10 cellular contexts compared by ENCODE assay signal in the genomic region with DNA sequence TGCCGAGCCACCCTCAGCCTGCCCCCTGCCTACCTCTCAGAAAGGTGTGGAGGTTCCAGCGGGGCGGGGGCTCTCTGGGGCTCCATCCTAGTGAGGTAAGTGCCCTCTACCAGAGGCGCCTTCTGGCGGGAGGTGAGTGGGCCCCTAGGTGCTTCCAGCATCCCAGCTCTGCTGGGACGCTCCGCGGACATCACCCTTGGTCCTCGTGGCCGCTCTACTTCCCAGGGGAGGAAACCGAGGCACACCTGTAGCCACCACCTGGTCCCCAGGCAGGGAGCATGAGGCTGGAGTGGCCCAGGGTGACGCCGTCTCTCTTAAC. TPM values are rescaled to one million over a fixed set of nuclear protein-coding genes. Genes with fewer than 3 reads are reported as not detected.
A peak's percentile ranks its signal among the peaks of the same experiment; 100 is the strongest.
DNase-seq lines count a peak whose midpoint lies in the region; ATAC-seq and TF ChIP-seq lines count a peak whose summit lies in the region.
"Had no signal": no experiment of that assay in that cellular context is flagged by ENCODE, and none has a peak within 500 bp of the region (broad histone marks: within the 10 kb centered on the region; RNA-seq: fewer than 3 reads in every experiment).

No MANE protein-coding gene starts in this region.

- CTCF ChIA-PET in RWPE1 (lab: Yijun Ruan, JAX): interaction anchor here (0.5 to 1.2 kb wide), 3 partner anchors 21 to 87 kb away, joined by 3 to 13 read pairs (median 8); no protein-coding TSS in a partner anchor

- DNase-seq in GM06990 (ENCODE audit: extremely low read depth, insufficient read length): no peak
- no peak for DNase-seq in RWPE1 (ENCODE audit: low spot score)
- DNase-seq in fibroblast of the aortic adventitia (ENCODE audit: low read depth): no peak
- DNase-seq in retinal pigment epithelial cell (ENCODE audit: low read depth): no peak
- no peak for DNase-seq in NCI-H1436 treated with DMSO at 0.1 percent for 48 hours (lab: John Stamatoyannopoulos, UW)
- no peak for DNase-seq in EL
- DNase-seq in GDM1 (lab: John Stamatoyannopoulos, UW): no peak
- DNase-seq: NCI-H1694 treated with DMSO at 0.1 percent for 48 hours; stimulated activated CD4-positive, alpha-beta T cell treated with anti-CD3 and anti-CD28 coated beads, Interleukin-4, amount 100 ng/mL, for 1 hour had no signal

- TF ChIP-seq CTCF in GM06990 (IDR thresholded peaks at IDR 0.05; ENCODE audit: insufficient read depth, low read length, poor library complexity, severe bottlenecking): no peak
- no peak for TF ChIP-seq CTCF in RWPE1 (conservative IDR thresholded peaks at IDR 0.05; ENCODE audit: low read depth)
- no peak for TF ChIP-seq CTCF in fibroblast of the aortic adventitia (IDR thresholded peaks at IDR 0.05; ENCODE audit: insufficient read depth, low read length)
- no peak for TF ChIP-seq CTCF in retinal pigment epithelial cell (conservative IDR thresholded peaks at IDR 0.05; ENCODE audit: low read depth, low read length)

- POLR2A ChIA-PET in RWPE1 (lab: Yijun Ruan, JAX; ENCODE audit: low non-redundant PET): interaction anchor here (0.8 kb wide), 1 partner anchor 56 kb away, joined by 3 read pairs; no protein-coding TSS in a partner anchor

- no peak for ATAC-seq in GM18517 (IDR thresholded peaks at IDR 0.05; ENCODE audit: unreplicated experiment)

- H3K4me3 ChIP-seq in GM06990 (replicated peaks; ENCODE audit: low read depth, low read length) (peak overlapping the region; percentile 91), fibroblast of the aortic adventitia (ENCODE audit: low read depth, low read length) (peak overlapping the region; percentile 85), retinal pigment epithelial cell (ENCODE audit: low read length) (peak overlapping the region; percentile 52)

- H3K27ac ChIP-seq in RWPE1: peak overlapping the region; percentile 89

- peaks cover 4% of the 10 kb centered on the region for H3K36me3 ChIP-seq in GM06990 (ENCODE audit: control insufficient read depth, insufficient read depth, low read length)

- no peaks in the 10 kb centered on the region for H3K27me3 ChIP-seq in GM06990 (replicated peaks; ENCODE audit: control insufficient read depth, insufficient read depth, low read length)

RNA-seq across cellular contexts. Expression of a gene that starts 1.4 kb away (rescaled TPM):
- total RNA-seq in fibroblast of the aortic adventitia (ENCODE audit: low replicate concordance): 13.3 and 22.4 TPM in 2 replicates

RNA-seq across cellular contexts. Expression of a gene that starts 6.2 kb away (rescaled TPM):
- 12.7 and 25.0 TPM in 2 replicates for total RNA-seq in fibroblast of the aortic adventitia (ENCODE audit: low replicate concordance)

RNA-seq across cellular contexts. Expression of a gene that starts 6.9 kb away (rescaled TPM):
- total RNA-seq in fibroblast of the aortic adventitia (ENCODE audit: low replicate concordance): 85.0 and 86.0 TPM in 2 replicates

RNA-seq across cellular contexts. Expression of a gene that starts 12.2 kb away (rescaled TPM):
- total RNA-seq in fibroblast of the aortic adventitia (ENCODE audit: low replicate concordance): 0.18 and 0.25 TPM in 2 replicates

RNA-seq across cellular contexts. Expression of a gene that starts 24.9 kb away (rescaled TPM):
- 24.4 and 34.5 TPM in 2 replicates for total RNA-seq in fibroblast of the aortic adventitia (ENCODE audit: low replicate concordance)
